In the genomic region with DNA sequence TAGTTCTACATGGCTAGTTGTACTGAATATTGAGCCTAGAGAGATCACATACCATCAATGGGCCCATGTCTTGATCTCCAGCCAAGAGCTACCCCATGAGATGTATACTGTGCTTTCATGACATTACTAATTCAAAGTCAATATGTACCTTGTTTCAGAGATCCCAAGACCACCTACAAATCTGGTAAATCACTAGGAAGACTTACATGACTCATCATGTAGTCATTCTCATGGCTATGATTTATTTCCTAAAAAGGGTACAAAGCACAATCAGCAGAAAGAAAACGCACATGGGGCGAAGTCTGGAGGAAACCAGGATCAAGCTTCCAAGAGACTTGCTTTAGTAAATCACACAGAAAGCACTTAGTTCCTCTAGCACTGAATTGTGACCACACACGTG, we compare ENCODE assay signal across 18 cellular contexts.
DNase-seq lines count a peak whose midpoint lies in the region.
"Had no signal": no experiment of that assay in that cellular context is flagged by ENCODE, and none has a peak within 500 bp of the region (broad histone marks: within the 10 kb centered on the region; RNA-seq: fewer than 3 reads in every experiment).

No MANE protein-coding gene starts in this region.

- no peak overlapping the region for H3K27ac ChIP-seq in GM23248
- H3K27ac ChIP-seq: dorsolateral prefrontal cortex had no signal

- no peaks in the 10 kb centered on the region for H3K27me3 ChIP-seq in GM23248 (replicated peaks; ENCODE audit: insufficient read depth)
- H3K27me3 ChIP-seq: dorsolateral prefrontal cortex had no signal

- DNase-seq in GM23248 (peak; percentile 22), RPMI7951 (ENCODE audit: low read depth) (peak; percentile 68), fibroblast of gingiva (ENCODE audit: low read depth) (peak; percentile 2), pulmonary artery endothelial cell (ENCODE audit: low read depth, low spot score) (peak; percentile 22), NCI-H187 (lab: John Stamatoyannopoulos, UW) (no peak), DMS153 (lab: John Stamatoyannopoulos, UW) (no peak), SHP77 (lab: John Stamatoyannopoulos, UW) (no peak), NCI-H526 treated with DMSO at 0.1 percent for 48 hours (lab: John Stamatoyannopoulos, UW) (no peak)
- DNase-seq: activated CD8-positive, alpha-beta memory T cell treated with anti-CD3 and anti-CD28 coated beads, Interleukin-2, amount 10 ng/mL, durations not matched to agents 7 days and 5 days; C1 segment of cervical spinal cord; dorsolateral prefrontal cortex; Karpas-422; naive thymus-derived CD8-positive, alpha-beta T cell; NCI-H2029; NCI-H774; retina; SIG-M5; stimulated activated CD4-positive, alpha-beta T cell treated with anti-CD3 and anti-CD28 coated beads, Interleukin-2, amount 100 ng/mL, for 48 hours had no signal

- 59 to 62% methylated on average over 3 of the region's 3 CpGs for WGBS in GM23248 (ENCODE audit: low coverage in 1 of 2, low lambda C conversion rate in 2 of 2, missing lambda C conversion rate in 2 of 2), 2 experiments

- H3K4me2 ChIP-seq in GM23248 (ENCODE audit: unreplicated experiment): no peak overlapping the region

- H4K20me1 ChIP-seq in GM23248 (ENCODE audit: insufficient read depth): no peaks in the 10 kb centered on the region

- no peak overlapping the region for H3K4me3 ChIP-seq in GM23248
- H3K4me3 ChIP-seq: dorsolateral prefrontal cortex had no signal

- no peaks in the 10 kb centered on the region for H3K36me3 ChIP-seq in GM23248 (ENCODE audit: low read depth)

- peaks cover 8% of the 10 kb centered on the region for H3K4me1 ChIP-seq in GM23248 (ENCODE audit: insufficient read depth)

- H3K9ac ChIP-seq in GM23248: no peak overlapping the region

- H3K9me3 ChIP-seq in GM23248 (ENCODE audit: low read depth): no peaks in the 10 kb centered on the region

- in situ Hi-C loops in GM23248 (cut with MboI): no loop called here

- no peaks in the 10 kb centered on the region for H3K79me2 ChIP-seq in GM23248 (ENCODE audit: insufficient read depth)

- no peaks in the 10 kb centered on the region for H3K9me2 ChIP-seq in GM23248 (ENCODE audit: insufficient read depth)

- no peaks in the 10 kb centered on the region for H3F3A ChIP-seq in GM23248 (ENCODE audit: insufficient read depth)

- H2AFZ ChIP-seq in GM23248: no peak overlapping the region

Comparison
In these comparisons a context has a peak if more than half of its experiments do, and no peak if none do; other contexts are left out.
1. DNase-seq: peak in GM23248 (single experiment), RPMI7951 (single experiment), fibroblast of gingiva (single experiment) and pulmonary artery endothelial cell (single experiment); none in NCI-H187 (0 of 2), DMS153 (single experiment), SHP77 (0 of 2) and NCI-H526 treated with DMSO at 0.1 percent for 48 hours (single experiment).